6 cellular contexts compared by ENCODE assay signal in the genomic region with DNA sequence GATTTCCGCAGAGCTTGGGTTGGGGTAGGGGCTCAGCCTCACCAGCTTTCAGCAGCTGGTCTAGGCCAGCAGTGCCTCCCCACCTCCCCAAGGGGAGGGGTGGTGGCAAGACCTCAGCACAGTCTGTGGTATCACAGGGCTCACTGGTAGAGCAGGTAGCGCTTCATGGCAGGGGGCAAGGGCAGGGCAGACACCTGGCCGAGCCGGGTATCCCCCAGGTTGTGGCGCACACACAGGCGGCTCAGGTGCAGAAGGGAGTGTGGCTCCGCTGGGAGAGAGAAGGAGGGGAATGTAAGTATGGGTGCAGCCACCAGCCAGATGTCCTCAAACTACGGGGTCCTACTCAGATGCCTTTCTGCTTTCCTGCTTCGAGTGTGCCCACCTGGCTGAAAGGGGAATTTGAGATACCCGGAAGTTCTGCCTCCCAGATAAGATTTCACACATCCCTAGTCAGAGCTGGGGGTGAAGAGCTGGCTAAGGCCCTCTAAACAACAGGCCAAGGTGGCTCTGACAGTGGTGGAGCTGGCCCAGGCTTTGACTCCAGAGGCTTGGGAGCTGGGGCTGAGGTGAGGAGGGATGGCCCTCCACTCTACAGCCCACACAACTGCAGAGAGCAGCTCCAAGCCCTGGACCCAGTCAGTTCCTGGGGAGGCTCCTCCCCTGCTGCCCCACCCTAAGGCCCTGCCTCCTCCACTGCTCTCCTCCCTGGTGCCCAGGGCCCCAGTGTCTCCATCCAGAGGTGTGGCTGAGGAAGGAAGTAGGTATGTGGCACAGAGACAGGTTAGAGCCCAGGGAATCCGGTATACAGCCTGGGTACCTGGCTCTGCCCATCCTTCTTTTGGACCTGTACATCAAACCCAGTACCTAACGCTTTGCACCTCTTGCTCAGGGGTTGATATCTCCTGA. TPM values are rescaled to one million over a fixed set of nuclear protein-coding genes. Genes with fewer than 3 reads are reported as not detected.
A peak's percentile ranks its signal among the peaks of the same experiment; 100 is the strongest.
DNase-seq lines count a peak whose midpoint lies in the region; ATAC-seq and TF ChIP-seq lines count a peak whose summit lies in the region.

No MANE protein-coding gene starts in this region.

- no peaks in the 10 kb centered on the region for H3K9me3 ChIP-seq in ectodermal cell (ENCODE audit: control insufficient read depth, low read length)
- no peaks in the 10 kb centered on the region for H3K9me3 ChIP-seq in gastrocnemius medialis

- WGBS in ectodermal cell, 2 experiments = 88 to 89% methylated on average over 12 of the region's 12 CpGs

- peaks cover 12% of the 10 kb centered on the region for H3K4me1 ChIP-seq in ectodermal cell (ENCODE audit: control insufficient read depth, insufficient read depth, low read length)
- H3K4me1 ChIP-seq in gastrocnemius medialis = peaks cover 38 to 39% of the 10 kb centered on the region in 2 donors

- in situ Hi-C loops in gastrocnemius medialis (cut with MboI; ENCODE audit: low sequenced_read_pairs in 4 of 4) = no loop called here

- H3K36me3 ChIP-seq in ectodermal cell (ENCODE audit: control insufficient read depth, insufficient read depth, low read length) (peaks cover 20% of the 10 kb centered on the region), gastrocnemius medialis (peaks cover 0 to 27% of the 10 kb centered on the region in 2 donors)

- peak overlapping the region; percentile 62 for H3K4me3 ChIP-seq in ectodermal cell (ENCODE audit: insufficient read depth, low read depth, low read length)
- H3K4me3 ChIP-seq in gastrocnemius medialis = peak overlapping the region in 3 of 4 donors; percentile 84 to 96 (median 91)

- peak; percentile 69 for DNase-seq in ELR (ENCODE audit: low read depth)
- peak; percentile 21 for DNase-seq in NCI-H526 treated with DMSO at 0.1 percent for 48 hours (lab: John Stamatoyannopoulos, UW)
- DNase-seq in gastrocnemius medialis = no peak
- no peak for DNase-seq in GDM1 (lab: John Stamatoyannopoulos, UW)

- no peak for ATAC-seq in gastrocnemius medialis
- ATAC-seq in GM18870 (IDR thresholded peaks at IDR 0.05; ENCODE audit: unreplicated experiment) = no peak

- H3K27me3 ChIP-seq in ectodermal cell (ENCODE audit: control insufficient read depth, insufficient read depth, low read length, poor library complexity, severe bottlenecking) (no peaks in the 10 kb centered on the region), gastrocnemius medialis (no peaks in the 10 kb centered on the region)

- no peak for TF ChIP-seq POLR2A in gastrocnemius medialis (IDR thresholded peaks at IDR 0.05)

- H3K27ac ChIP-seq in ectodermal cell (ENCODE audit: insufficient read depth, low read depth, low read length, poor library complexity, severe bottlenecking) (no peak overlapping the region), gastrocnemius medialis (peak overlapping the region; percentile 82 to 100 (median 90))

- no peak for TF ChIP-seq CTCF in gastrocnemius medialis (IDR thresholded peaks at IDR 0.05 in 4 of 5, conservative IDR thresholded peaks at IDR 0.05 in 1 of 5)

- intact Hi-C loops in gastrocnemius medialis (cut with DNase I; ENCODE audit: low total_unique reads) = loop anchor here (5.0 kb wide), 1 partner anchor 91 kb away; no protein-coding TSS in a partner anchor

RNA-seq across cellular contexts. Expression of a gene that starts 1.8 kb away (rescaled TPM):
- polyA plus RNA-seq in ectodermal cell (2013, experiment 1 of 4) = 11.0 TPM
- 10.3 TPM for polyA plus RNA-seq in ectodermal cell (2013, experiment 2 of 4)
- polyA plus RNA-seq in ectodermal cell (2013, experiment 3 of 4) = 7.5 TPM
- 9.8 TPM for polyA plus RNA-seq in ectodermal cell (2013, experiment 4 of 4)
- 10 to 100 TPM in 1 of 4 donors, 1 to 10 TPM in 3; 4.6 to 10.0 (median 5.0) TPM for total RNA-seq in gastrocnemius medialis

RNA-seq across cellular contexts. Expression of a gene that starts 4.0 kb away (rescaled TPM):
- 893 TPM for polyA plus RNA-seq in ectodermal cell (2013, experiment 1 of 4)
- polyA plus RNA-seq in ectodermal cell (2013, experiment 2 of 4) = 744 TPM
- 683 TPM for polyA plus RNA-seq in ectodermal cell (2013, experiment 3 of 4)
- 696 TPM for polyA plus RNA-seq in ectodermal cell (2013, experiment 4 of 4)
- total RNA-seq in gastrocnemius medialis = 100 to 1,000 TPM; 500 to 741 (median 604) TPM

RNA-seq across cellular contexts. Expression of a gene that starts 19.4 kb away (rescaled TPM):
- polyA plus RNA-seq in ectodermal cell (2013, experiment 1 of 4) = 105 TPM
- polyA plus RNA-seq in ectodermal cell (2013, experiment 2 of 4) = 99.8 TPM
- polyA plus RNA-seq in ectodermal cell (2013, experiment 3 of 4) = 73.9 TPM
- polyA plus RNA-seq in ectodermal cell (2013, experiment 4 of 4) = 76.2 TPM
- total RNA-seq in gastrocnemius medialis = 100 to 1,000 TPM in 1 of 4 donors, 10 to 100 TPM in 3; 66.4 to 120 (median 74.1) TPM

RNA-seq across cellular contexts. Expression of a gene that starts 20.2 kb away (rescaled TPM):
- polyA plus RNA-seq in ectodermal cell (2013, experiment 1 of 4) = 48.6 TPM
- polyA plus RNA-seq in ectodermal cell (2013, experiment 2 of 4) = 40.9 TPM
- polyA plus RNA-seq in ectodermal cell (2013, experiment 3 of 4) = 52.4 TPM
- polyA plus RNA-seq in ectodermal cell (2013, experiment 4 of 4) = 48.8 TPM
- total RNA-seq in gastrocnemius medialis = 1 to 10 TPM in 1 of 4 donors, under 1 TPM in 3; 0.25 to 4.4 (median 0.65) TPM

RNA-seq across cellular contexts. Expression of a gene that starts 30.6 kb away (rescaled TPM):
- 17.2 TPM for polyA plus RNA-seq in ectodermal cell (2013, experiment 1 of 4)
- polyA plus RNA-seq in ectodermal cell (2013, experiment 2 of 4) = 16.4 TPM
- polyA plus RNA-seq in ectodermal cell (2013, experiment 3 of 4) = 14.3 TPM
- 13.4 TPM for polyA plus RNA-seq in ectodermal cell (2013, experiment 4 of 4)
- total RNA-seq in gastrocnemius medialis = not detected

Comparison
In these comparisons a context has a peak if more than half of its experiments do, and no peak if none do; other contexts are left out.
1. DNase-seq: peak in ELR (single experiment) and NCI-H526 treated with DMSO at 0.1 percent for 48 hours (single experiment); none in gastrocnemius medialis (0 of 2) and GDM1 (single experiment).